In genomic region chr1:205477121-205477758, GRCh38 we compare ENCODE assay signal across 16 cellular contexts. TPM values are rescaled to one million over a fixed set of nuclear protein-coding genes. Genes with fewer than 3 reads are reported as not detected.
DNase-seq lines count a peak whose midpoint lies in the region; ATAC-seq and TF ChIP-seq lines count a peak whose summit lies in the region.
"Had no signal": no experiment of that assay in that cellular context is flagged by ENCODE, and none has a peak within 500 bp of the region (broad histone marks: within the 10 kb centered on the region; RNA-seq: fewer than 3 reads in every experiment).

No MANE protein-coding gene starts in this region.

- WGBS in mammary epithelial cell (ENCODE audit: low coverage, missing lambda C conversion rate), result 100% methylated on average over 2 of the region's 6 CpGs

- peak overlapping the region; percentile 73 for H3K27ac ChIP-seq in C4-2B
- peak overlapping the region; percentile 31 for H3K27ac ChIP-seq in mammary epithelial cell (ENCODE audit: insufficient read depth, low read depth, low read length)
- H3K27ac ChIP-seq: cardiac muscle cell had no signal

- H3K4me1 ChIP-seq in mammary epithelial cell (ENCODE audit: insufficient read depth, low read length) (peaks cover 34% of the 10 kb centered on the region), mucosa of stomach (ENCODE audit: control insufficient read depth, insufficient read depth, low read length) (peaks cover 10% of the 10 kb centered on the region), HAP-1 (peaks cover 5% of the 10 kb centered on the region)

- H3K4me1 Mint-ChIP-seq in activated T-cell treated with anti-CD3 and anti-CD28 coated beads, Interleukin-2, amount 50 U/mL, for 72 hours (ENCODE audit: low read depth), result peaks cover 34% of the 10 kb centered on the region

- H3K4me3 ChIP-seq in mammary epithelial cell (replicated peaks in 1 of 3; ENCODE audit: insufficient read depth in 1 of 3, low read depth in 2 of 3, low read length in 3 of 3) (no peak overlapping the region), mucosa of stomach (ENCODE audit: low read length) (no peak overlapping the region), HAP-1 (no peak overlapping the region)
- H3K4me3 ChIP-seq: cardiac muscle cell, skin epidermis had no signal

- no TSS peak for BruUV-seq in mammary epithelial cell (replicated peaks; lab: Mats Ljungman, UMichigan)

- H3K4me3 Mint-ChIP-seq in activated T-cell treated with anti-CD3 and anti-CD28 coated beads, Interleukin-2, amount 50 U/mL, for 72 hours, result no peak overlapping the region
- H3K4me3 Mint-ChIP-seq: activated T-helper 1 cell treated with anti-CD3 and anti-CD28 coated beads, Interleukin-12 subunit alpha, Interleukin-12 subunit beta, Interleukin-2, Interleukin-4 antibody, amounts not matched to agents 30 ng/mL and 10 ng/mL and 1 ng/mL, durations not matched to agents 14 hours and 24 hours and 36 hours had no signal

- DNase-seq in NCI-H69 (lab: John Stamatoyannopoulos, UW), result peak; percentile 76
- DNase-seq in mammary epithelial cell, result no peak
- DNase-seq in activated T-cell treated with anti-CD3 and anti-CD28 coated beads, Interleukin-2, amount 50 U/mL, for 72 hours, result no peak
- no peak for DNase-seq in HAP-1 (ENCODE audit: low spot score in 2 of 2)
- DNase-seq in retina, result no peak
- DNase-seq in SKM-1 treated with dmso at 0.1 percent for 144 hours (lab: John Stamatoyannopoulos, UW; ENCODE audit: unreplicated experiment), result no peak
- DNase-seq: effector CD4-positive, alpha-beta T cell; NCI-H1048; NCI-H2081 treated with DMSO at 0.1 percent for 48 hours; NCI-H526 treated with DMSO at 0.1 percent for 48 hours; stimulated activated CD4-positive, alpha-beta T cell treated with anti-CD3 and anti-CD28 coated beads, Interleukin-4, amount 100 ng/mL, for 1 hour had no signal

- dilution Hi-C loops in mammary epithelial cell (cut with HindIII; ENCODE audit: low sequenced_read_pairs), result loop anchor here (5.0 kb wide), 1 partner anchor 105 kb away; no protein-coding TSS in a partner anchor

- peaks cover 12 to 14% of the 10 kb centered on the region in 2 donors for H3K36me3 Mint-ChIP-seq in activated T-cell treated with anti-CD3 and anti-CD28 coated beads, Interleukin-2, amount 50 U/mL, for 72 hours (ENCODE audit: insufficient read depth in 2 of 2)

- TF ChIP-seq CTCF in C4-2B (conservative IDR thresholded peaks at IDR 0.05), result no peak
- TF ChIP-seq CTCF in mammary epithelial cell (conservative IDR thresholded peaks at IDR 0.05 in 1 of 2, IDR thresholded peaks at IDR 0.05 in 1 of 2; ENCODE audit: extremely low read depth in 1 of 2, insufficient read depth in 1 of 2, low read depth in 1 of 2, low read length in 2 of 2), result peak in 1 of 2 donors; percentile 6

- no peak overlapping the region for H3K27ac Mint-ChIP-seq in activated T-cell treated with anti-CD3 and anti-CD28 coated beads, Interleukin-2, amount 50 U/mL, for 72 hours
- H3K27ac Mint-ChIP-seq: activated T-helper 1 cell treated with anti-CD3 and anti-CD28 coated beads, Interleukin-12 subunit alpha, Interleukin-12 subunit beta, Interleukin-2, Interleukin-4 antibody, amounts not matched to agents 30 ng/mL and 10 ng/mL and 1 ng/mL, durations not matched to agents 14 hours and 24 hours and 36 hours had no signal

- no peaks in the 10 kb centered on the region for H3K79me2 ChIP-seq in mammary epithelial cell (ENCODE audit: insufficient read depth, low read length)

- no peaks in the 10 kb centered on the region for H4K20me1 ChIP-seq in mammary epithelial cell (ENCODE audit: insufficient read depth, low read length)

- in situ Hi-C loops in mammary epithelial cell (cut with MboI; ENCODE audit: low sequenced_read_pairs in 2 of 2) (no loop called here), HAP-1 (cut with MboI; ENCODE audit: low sequenced_read_pairs) (no loop called here)

- H3K27me3 Mint-ChIP-seq in activated T-cell treated with anti-CD3 and anti-CD28 coated beads, Interleukin-2, amount 50 U/mL, for 72 hours (ENCODE audit: low read depth), result peaks cover 58% of the 10 kb centered on the region

- intact Hi-C loops in mammary epithelial cell (cut with micrococcal nuclease), result no loop called here

- H3K27me3 ChIP-seq in mammary epithelial cell (ENCODE audit: insufficient read depth, low read length) (no peaks in the 10 kb centered on the region), mucosa of stomach (ENCODE audit: control insufficient read depth, insufficient read depth, low read length) (peaks cover 12% of the 10 kb centered on the region), HAP-1 (ENCODE audit: low read depth) (peaks cover 11% of the 10 kb centered on the region)

- peak overlapping the region; percentile 39 for H3K4me2 ChIP-seq in mammary epithelial cell (ENCODE audit: insufficient read depth, low read depth, low read length)

- peak overlapping the region; percentile 15 for H2AFZ ChIP-seq in mammary epithelial cell (ENCODE audit: low read depth, low read length)

- no peak for ATAC-seq in activated T-cell treated with anti-CD3 and anti-CD28 coated beads, Interleukin-2, amount 50 U/mL, for 72 hours (replicated peaks in 1 of 2)

- peaks cover 14 to 17% of the 10 kb centered on the region in 2 donors for H3K9me3 Mint-ChIP-seq in activated T-cell treated with anti-CD3 and anti-CD28 coated beads, Interleukin-2, amount 50 U/mL, for 72 hours

- CTCF ChIA-PET in mammary epithelial cell (lab: Charles Lee; ENCODE audit: low non-redundant PET), result interaction anchor here (0.6 kb wide), 1 partner anchor 11 kb away, joined by 4 read pairs; no protein-coding TSS in a partner anchor

- H3K9ac ChIP-seq in mammary epithelial cell (ENCODE audit: insufficient read depth, low read length) (no peak overlapping the region), mucosa of stomach (ENCODE audit: low read length) (peak overlapping the region; percentile 15)

- H3K36me3 ChIP-seq in mammary epithelial cell (ENCODE audit: insufficient read depth, low read length) (no peaks in the 10 kb centered on the region), mucosa of stomach (ENCODE audit: control insufficient read depth, insufficient read depth, low read length) (no peaks in the 10 kb centered on the region), HAP-1 (replicated peaks) (no peaks in the 10 kb centered on the region)
- H3K36me3 ChIP-seq: cardiac muscle cell had no signal

- no peaks in the 10 kb centered on the region for H3K9me3 ChIP-seq in mammary epithelial cell (replicated peaks; ENCODE audit: insufficient read depth, low read length)
- no peaks in the 10 kb centered on the region for H3K9me3 ChIP-seq in mucosa of stomach (ENCODE audit: control insufficient read depth, low read length)
- H3K9me3 ChIP-seq in HAP-1, result peaks cover 8% of the 10 kb centered on the region; the same call in 1 of the 2 replicates

RNA-seq across cellular contexts. Expression of gene BLACAT1, which starts 21.4 kb away (rescaled TPM):
- 1 to 10 TPM; 1.6 to 2.5 TPM for total RNA-seq in mammary epithelial cell
- polyA plus RNA-seq in mammary epithelial cell, result 1.8 TPM
- 4.4 TPM for polyA minus RNA-seq in mammary epithelial cell
- under 1 TPM; 0.34 to 0.97 TPM for total RNA-seq in activated T-cell treated with anti-CD3 and anti-CD28 coated beads, Interleukin-2, amount 50 U/mL, for 72 hours
- polyA plus RNA-seq: cardiac muscle cell had no signal

RNA-seq across cellular contexts. Expression of gene CDK18, which starts 27.2 kb away (rescaled TPM):
- total RNA-seq in mammary epithelial cell, result 10 to 100 TPM; 23.2 to 28.6 TPM
- polyA plus RNA-seq in mammary epithelial cell, result 24.6 TPM
- 57.9 TPM for polyA minus RNA-seq in mammary epithelial cell
- 1 to 10 TPM; 2.3 to 3.3 TPM for total RNA-seq in activated T-cell treated with anti-CD3 and anti-CD28 coated beads, Interleukin-2, amount 50 U/mL, for 72 hours

RNA-seq across cellular contexts. Expression of gene LEMD1, which starts 55.4 kb away (rescaled TPM):
- total RNA-seq in mammary epithelial cell, result 1 to 10 TPM; 3.2 to 5.2 TPM
- 4.6 TPM for polyA plus RNA-seq in mammary epithelial cell
- polyA minus RNA-seq in mammary epithelial cell, result 2.8 TPM
- total RNA-seq in activated T-cell treated with anti-CD3 and anti-CD28 coated beads, Interleukin-2, amount 50 U/mL, for 72 hours, result 1 to 10 TPM in 1 of 2 donors, not detected in 1; 3.1 TPM
- total RNA-seq: activated T-helper 1 cell treated with anti-CD3 and anti-CD28 coated beads, Interleukin-12 subunit alpha, Interleukin-12 subunit beta, Interleukin-2, Interleukin-4 antibody, amounts not matched to agents 30 ng/mL and 10 ng/mL and 1 ng/mL, durations not matched to agents 14 hours and 24 hours and 36 hours; cardiac muscle cell had no signal
- polyA plus RNA-seq: cardiac muscle cell had no signal

Comparison
In these comparisons a context has a peak if more than half of its experiments do, and no peak if none do; other contexts are left out.
1. RNA of gene CDK18, which starts 27.2 kb away (total RNA-seq): 23.2 to 28.6 TPM in mammary epithelial cell; 2.3 to 3.3 TPM in activated T-cell treated with anti-CD3 and anti-CD28 coated beads, Interleukin-2, amount 50 U/mL, for 72 hours; every median in the first group is over 4 times any median in the second.